In the genomic region with DNA sequence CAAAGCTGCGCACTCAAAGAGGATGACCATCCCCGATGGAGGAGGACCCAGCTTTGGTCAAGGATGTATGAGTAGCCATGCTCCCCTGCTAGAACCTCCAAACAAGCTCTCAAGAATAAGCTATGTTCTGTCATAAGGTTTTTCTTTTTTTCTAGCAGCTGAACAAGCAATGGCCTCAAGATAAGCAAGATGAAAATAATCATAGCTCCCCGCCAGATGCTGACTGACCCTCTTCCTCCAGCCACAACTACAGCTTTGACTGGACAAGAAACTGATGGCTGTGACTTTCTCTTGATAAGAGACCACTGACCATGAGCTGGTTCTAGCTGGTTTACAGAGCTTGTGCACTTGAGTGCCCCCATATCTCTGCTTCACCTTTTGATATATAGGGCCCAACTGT, we compare ENCODE assay signal across 1 cellular context.
TF ChIP-seq lines count a peak whose summit lies in the region.

No MANE protein-coding gene starts in this region.

TF ChIP-seq in WTC11, 78 proteins besides CTCF, POLR2A, EP300 and RAD21 (continued from another document):
- TF ChIP-seq AFF4 (CRISPR knock-in tag; IDR thresholded peaks at IDR 0.05; ENCODE audit: borderline replicate concordance) = no peak
- TF ChIP-seq USF2 (CRISPR knock-in tag; IDR thresholded peaks at IDR 0.05) = no peak
TF ChIP-seq in WTC11: peak in this region for 0.
